29 cellular contexts compared by ENCODE assay signal in genomic region chr14:23162005-23162404, GRCh38. TPM values are rescaled to one million over a fixed set of nuclear protein-coding genes. Genes with fewer than 3 reads are reported as not detected.
DNase-seq lines count a peak whose midpoint lies in the region; ATAC-seq, FAIRE-seq and TF ChIP-seq lines count a peak whose summit lies in the region.
"Had no signal": no experiment of that assay in that cellular context is flagged by ENCODE, and none has a peak within 500 bp of the region (broad histone marks: within the 10 kb centered on the region; RNA-seq: fewer than 3 reads in every experiment).

No MANE protein-coding gene starts in this region.

- H3K4me3 ChIP-seq in HepG2 (replicated peaks in 1 of 3; ENCODE audit: insufficient read depth in 1 of 3, low read depth in 2 of 3, low read length in 3 of 3) (no peak overlapping the region), right lobe of liver (no peak overlapping the region)
- H3K4me3 ChIP-seq in naive thymus-derived CD4-positive, alpha-beta T cell (ENCODE audit: low read length), result no peak overlapping the region
- H3K4me3 ChIP-seq: dorsolateral prefrontal cortex had no signal

- H4K20me1 ChIP-seq in HepG2 (ENCODE audit: insufficient read depth, low read length), result no peaks in the 10 kb centered on the region

- H2AFZ ChIP-seq in HepG2 (ENCODE audit: low read length), result no peak overlapping the region

- TF ChIP-seq EP300 in HepG2 (IDR thresholded peaks at IDR 0.05; ENCODE audit: low read depth in 2 of 2, low read length in 2 of 2), result no peak
- no peak for TF ChIP-seq EP300 in HepG2 (CRISPR knock-in tag; IDR thresholded peaks at IDR 0.05; ENCODE audit: borderline replicate concordance)

- no peak overlapping the region for H3K4me2 ChIP-seq in HepG2 (ENCODE audit: low read depth, low read length)

- H3K9ac ChIP-seq in HepG2 (ENCODE audit: insufficient read depth, low read depth, low read length), result no peak overlapping the region

- TF ChIP-seq RAD21 in HepG2 (CRISPR knock-in tag; IDR thresholded peaks at IDR 0.05), result no peak

- H3K27ac Mint-ChIP-seq in central memory CD8-positive, alpha-beta T cell (ENCODE audit: low read depth), result peak overlapping the region; percentile 14
- H3K27ac Mint-ChIP-seq in naive thymus-derived CD4-positive, alpha-beta T cell, result peak overlapping the region in 8 of 9 donors; percentile 16 to 94 (median 69)
- no peak overlapping the region for H3K27ac Mint-ChIP-seq in T-helper 17 cell

- H3K4me1 ChIP-seq in HepG2 (ENCODE audit: insufficient read depth, low read length), result no peaks in the 10 kb centered on the region
- peaks cover 0 to 4% (median 0%) of the 10 kb centered on the region in 4 donors for H3K4me1 ChIP-seq in right lobe of liver
- peaks cover 0 to 19% of the 10 kb centered on the region in 2 donors for H3K4me1 ChIP-seq in naive thymus-derived CD4-positive, alpha-beta T cell (ENCODE audit: control insufficient read depth in 2 of 2, insufficient read depth in 2 of 2, low read length in 2 of 2)

- FAIRE-seq in HepG2 (lab: Jason Lieb, UNC) (no peak), GM12892 (lab: Jason Lieb, UNC) (no peak)

- peak; percentile 38 for ATAC-seq in HepG2
- ATAC-seq in right lobe of liver, result no peak
- no peak for ATAC-seq in central memory CD8-positive, alpha-beta T cell (replicated peaks; ENCODE audit: extremely low read depth, poor library complexity, severe bottlenecking)
- no peak for ATAC-seq in naive thymus-derived CD4-positive, alpha-beta T cell
- no peak for ATAC-seq in T-helper 17 cell
- ATAC-seq: HCT116 had no signal

- no peak overlapping the region for H3K27ac ChIP-seq in HepG2 (ENCODE audit: extremely low read length, insufficient read depth, low read length)
- H3K27ac ChIP-seq in right lobe of liver, result no peak overlapping the region
- H3K27ac ChIP-seq in naive thymus-derived CD4-positive, alpha-beta T cell (ENCODE audit: low read depth, low read length), result no peak overlapping the region
- H3K27ac ChIP-seq: WERI-Rb-1 had no signal

- CTCF ChIA-PET in HepG2 (lab: Yijun Ruan, JAX; ENCODE audit: low intra/inter-chr PET ratio, low total read pairs), result interaction anchor here (1.1 kb wide), 1 partner anchor 41 kb away, joined by 3 read pairs; no protein-coding TSS in a partner anchor
- CTCF ChIA-PET in naive thymus-derived CD4-positive, alpha-beta T cell (lab: Charles Lee), result interaction anchor here (0.6 to 1.3 kb wide), 5 partner anchors 17 to 132 kb away, joined by 3 to 5 read pairs (median 4); partner anchors contain the start of gene SLC7A8

- no peaks in the 10 kb centered on the region for H3K9me3 ChIP-seq in HepG2 (ENCODE audit: low read length)
- H3K9me3 ChIP-seq in right lobe of liver, result no peaks in the 10 kb centered on the region
- H3K9me3 ChIP-seq in naive thymus-derived CD4-positive, alpha-beta T cell (ENCODE audit: control insufficient read depth in 2 of 3, low read length in 3 of 3), result no peaks in the 10 kb centered on the region
- no peaks in the 10 kb centered on the region for H3K9me3 ChIP-seq in T-helper 17 cell (ENCODE audit: control insufficient read depth, low read length, poor library complexity, severe bottlenecking)

- POLR2A ChIA-PET in HepG2 (lab: Yijun Ruan, JAX), result interaction anchor here (1.8 kb wide), 1 partner anchor 67 kb away, joined by 5 read pairs; the partner anchor contains the start of genes ACIN1 and C14orf119
- POLR2A ChIA-PET in naive thymus-derived CD4-positive, alpha-beta T cell (lab: Charles Lee), result interaction anchor here (0.6 to 2.3 kb wide), 6 partner anchors 10 to 301 kb away, joined by 3 to 13 read pairs (median 4); partner anchors contain the start of genes ACIN1, C14orf119 and SLC7A8

- no peaks in the 10 kb centered on the region for H3K36me3 ChIP-seq in HepG2 (replicated peaks in 1 of 2; ENCODE audit: control insufficient read depth in 1 of 2, insufficient read depth in 2 of 2, low read length in 2 of 2)
- no peaks in the 10 kb centered on the region for H3K36me3 ChIP-seq in right lobe of liver
- no peaks in the 10 kb centered on the region for H3K36me3 ChIP-seq in naive thymus-derived CD4-positive, alpha-beta T cell (ENCODE audit: control insufficient read depth in 2 of 3, insufficient read depth in 3 of 3, low read length in 3 of 3)
- H3K36me3 ChIP-seq: WERI-Rb-1 had no signal

- no peaks in the 10 kb centered on the region for H3K4me1 Mint-ChIP-seq in central memory CD8-positive, alpha-beta T cell
- H3K4me1 Mint-ChIP-seq in naive thymus-derived CD4-positive, alpha-beta T cell, result peaks cover 3 to 48% (median 23%) of the 10 kb centered on the region in 7 donors
- H3K4me1 Mint-ChIP-seq in T-helper 17 cell, result peaks cover 10% of the 10 kb centered on the region

- H3K36me3 Mint-ChIP-seq in central memory CD8-positive, alpha-beta T cell (ENCODE audit: insufficient read depth), result no peaks in the 10 kb centered on the region
- H3K36me3 Mint-ChIP-seq in naive thymus-derived CD4-positive, alpha-beta T cell, result peaks cover 0 to 11% (median 0%) of the 10 kb centered on the region in 5 donors
- peaks cover 6% of the 10 kb centered on the region for H3K36me3 Mint-ChIP-seq in T-helper 17 cell (ENCODE audit: low read depth)

- H3K27me3 ChIP-seq in HepG2 (ENCODE audit: control insufficient read depth in 1 of 2, insufficient read depth in 2 of 2, low read length in 2 of 2) (peaks cover 2 to 35% of the 10 kb centered on the region in 2 experiments; a peak in 4 of 5 replicates), right lobe of liver (no peaks in the 10 kb centered on the region)
- no peaks in the 10 kb centered on the region for H3K27me3 ChIP-seq in naive thymus-derived CD4-positive, alpha-beta T cell (ENCODE audit: control insufficient read depth in 2 of 2, insufficient read depth in 2 of 2, low read length in 2 of 2)
- H3K27me3 ChIP-seq: dorsolateral prefrontal cortex had no signal

- WGBS in HepG2 (ENCODE audit: low lambda C conversion rate), result 27% methylated on average over 5 of the region's 5 CpGs
- WGBS in right lobe of liver (ENCODE audit: insufficient coverage, low coverage, low lambda C conversion rate, missing lambda C conversion rate), result 47% methylated on average over 4 of the region's 5 CpGs

- no peaks in the 10 kb centered on the region for H3K9me3 Mint-ChIP-seq in central memory CD8-positive, alpha-beta T cell
- H3K9me3 Mint-ChIP-seq in naive thymus-derived CD4-positive, alpha-beta T cell, result no peaks in the 10 kb centered on the region
- H3K9me3 Mint-ChIP-seq: type B pancreatic cell had no signal

- BruUV-seq in HepG2 (replicated peaks; lab: Mats Ljungman, UMichigan), result no TSS peak

- H3K79me2 ChIP-seq in HepG2 (ENCODE audit: insufficient read depth, low read length), result no peaks in the 10 kb centered on the region

- intact Hi-C loops in HepG2 (cut with micrococcal nuclease; ENCODE audit: unreplicated experiment), result no loop called here
- intact Hi-C loops in right lobe of liver (cut with DNase I), result no loop called here
- intact Hi-C loops in naive thymus-derived CD4-positive, alpha-beta T cell (cut with micrococcal nuclease), result loop anchor here in 1 of 2 donors (1.0 kb wide), 1 partner anchor 42 kb away; no protein-coding TSS in a partner anchor

- in situ Hi-C loops in HepG2 (cut with HindIII; ENCODE audit: extremely low pct_ligation_motif_present, low pct_unique_long_range_greater_than_20kb), result no loop called here

- no peak for DNase-seq in HepG2 (ENCODE audit: low spot score)
- DNase-seq in right lobe of liver, result no peak
- DNase-seq in central memory CD8-positive, alpha-beta T cell (ENCODE audit: low spot score in 2 of 2), result no peak
- DNase-seq in naive thymus-derived CD4-positive, alpha-beta T cell, result no peak
- no peak for DNase-seq in SW480 (ENCODE audit: low spot score)
- DNase-seq in T-helper 17 cell, result no peak
- DNase-seq in activated gamma-delta T cell (lab: John Stamatoyannopoulos, UW), result no peak
- no peak for DNase-seq in GM12892 (ENCODE audit: insufficient read length)
- DNase-seq: activated CD4-positive, alpha-beta T cell treated with anti-CD3 and anti-CD28 coated beads, Interleukin-2, amount 50 U/mL, for 1 hour; activated naive CD4-positive, alpha-beta T cell; dorsolateral prefrontal cortex; foreskin fibroblast; hypothalamus; islet precursor cell; Karpas-422; NCI-H2171 treated with DMSO at 0.1 percent for 48 hours; NCI-H524 treated with DMSO at 0.1 percent for 48 hours; occipital lobe; retina; stimulated activated CD4-positive, alpha-beta T cell treated with anti-CD3 and anti-CD28 coated beads, Interleukin-12 subunit alpha, Interleukin-12 subunit beta, amount 100 ng/mL, for 4 hours; WERI-Rb-1 had no signal

- TF ChIP-seq CTCF in HepG2 (CRISPR knock-in tag; IDR thresholded peaks at IDR 0.05), result no peak
- no peak for TF ChIP-seq CTCF in right lobe of liver (IDR thresholded peaks at IDR 0.05)

- TF ChIP-seq POLR2A in HepG2 (IDR thresholded peaks at IDR 0.05; ENCODE audit: insufficient read depth in 1 of 2, low read depth in 2 of 2, low read length in 2 of 2) (no peak), right lobe of liver (IDR thresholded peaks at IDR 0.05) (no peak), GM12892 (IDR thresholded peaks at IDR 0.05; ENCODE audit: low read depth, low read length) (no peak)

- peaks cover 43% of the 10 kb centered on the region for H3K27me3 Mint-ChIP-seq in central memory CD8-positive, alpha-beta T cell
- H3K27me3 Mint-ChIP-seq in naive thymus-derived CD4-positive, alpha-beta T cell, result peaks cover 0 to 16% (median 0%) of the 10 kb centered on the region in 5 donors
- peaks cover 36% of the 10 kb centered on the region for H3K27me3 Mint-ChIP-seq in T-helper 17 cell
- H3K27me3 Mint-ChIP-seq: type B pancreatic cell had no signal

- no peak overlapping the region for H3K4me3 Mint-ChIP-seq in central memory CD8-positive, alpha-beta T cell
- H3K4me3 Mint-ChIP-seq in naive thymus-derived CD4-positive, alpha-beta T cell, result peak overlapping the region in 7 of 10 donors; percentile 53 to 86 (median 71)
- no peak overlapping the region for H3K4me3 Mint-ChIP-seq in T-helper 17 cell
- H3K4me3 Mint-ChIP-seq: type B pancreatic cell had no signal

RNA-seq across cellular contexts. Expression of gene SLC7A8, which starts 21.5 kb away (rescaled TPM):
- not detected in 2 replicates for total RNA-seq in HepG2 (2016; rRNA removed; fragmentation: Illumina TruSeq; extraction: Trizol)
- total RNA-seq in HepG2 (2016; cell fraction: cytosol; rRNA removed; fragmentation: Illumina TruSeq; extraction: Trizol; ENCODE audit: low read depth), result not detected in 2 replicates
- not detected in 2 replicates for total RNA-seq in HepG2 (2016; cell fraction: insoluble cytoplasmic fraction; rRNA removed; fragmentation: Illumina TruSeq; extraction: Trizol)
- total RNA-seq in HepG2 (2016; cell fraction: membrane; rRNA removed; fragmentation: Illumina TruSeq; extraction: Trizol), result not detected in 2 replicates
- total RNA-seq in HepG2 (2016; cell fraction: nucleus; rRNA removed; fragmentation: Illumina TruSeq; extraction: Trizol), result not detected in 2 replicates
- 0.03 and 0.25 TPM in 2 replicates for polyA plus RNA-seq in HepG2 (2011; rRNA removed)
- not detected in 2 replicates for polyA plus RNA-seq in HepG2 (2011; cell fraction: cytosol; rRNA removed)
- polyA plus RNA-seq in HepG2 (2011; cell fraction: nucleus; rRNA removed), result 0.03 and 0.11 TPM in 2 replicates
- polyA plus RNA-seq in HepG2 (2012), result not detected in 2 replicates
- not detected in 2 replicates for polyA plus RNA-seq in HepG2 (2016; cell fraction: cytosol; fragmentation: Illumina TruSeq; extraction: Trizol; ENCODE audit: low read depth)
- polyA plus RNA-seq in HepG2 (2016; cell fraction: insoluble cytoplasmic fraction; fragmentation: Illumina TruSeq; extraction: Trizol; ENCODE audit: low read depth), result not detected in 2 replicates
- polyA plus RNA-seq in HepG2 (2016; cell fraction: membrane; fragmentation: Illumina TruSeq; extraction: Trizol; ENCODE audit: low read depth), result not detected in 2 replicates
- polyA plus RNA-seq in HepG2 (2016; cell fraction: nucleus; fragmentation: Illumina TruSeq; extraction: Trizol; ENCODE audit: insufficient read depth, low read depth), result not detected in 2 replicates
- polyA minus RNA-seq in HepG2 (2011; rRNA and poly(A)+ RNA removed; ENCODE audit: low replicate concordance), result 1.4 TPM in 1 of 2 replicates, not detected in the other
- polyA minus RNA-seq in HepG2 (2011; cell fraction: cytosol; rRNA and poly(A)+ RNA removed), result not detected in 2 replicates
- not detected in 2 replicates for polyA minus RNA-seq in HepG2 (2011; cell fraction: nucleus; rRNA and poly(A)+ RNA removed)
- 10 to 100 TPM in 1 of 6 experiments, 1 to 10 TPM in 5; 3.2 to 10.1 (median 4.4) TPM for total RNA-seq in right lobe of liver
- 1 to 10 TPM in 4 of 5 experiments, under 1 TPM in 1; 0.36 to 7.7 (median 2.5) TPM for total RNA-seq in naive thymus-derived CD4-positive, alpha-beta T cell
- 1 to 10 TPM; 1.2 to 4.0 TPM for polyA plus RNA-seq in naive thymus-derived CD4-positive, alpha-beta T cell
- 1 to 10 TPM; 2.0 to 2.5 TPM for total RNA-seq in T-helper 17 cell
- polyA plus RNA-seq in GM12892 (2012; ENCODE audit: missing spikeins), result not detected

RNA-seq across cellular contexts. Expression of gene CEBPE, which starts 43.0 kb away (rescaled TPM):
- total RNA-seq in HepG2 (2016; rRNA removed; fragmentation: Illumina TruSeq; extraction: Trizol), result 0.11 TPM in 1 of 2 replicates, not detected in the other
- total RNA-seq in HepG2 (2016; cell fraction: cytosol; rRNA removed; fragmentation: Illumina TruSeq; extraction: Trizol; ENCODE audit: low read depth), result not detected in 2 replicates
- total RNA-seq in HepG2 (2016; cell fraction: insoluble cytoplasmic fraction; rRNA removed; fragmentation: Illumina TruSeq; extraction: Trizol), result 0.12 TPM in 1 of 2 replicates, not detected in the other
- total RNA-seq in HepG2 (2016; cell fraction: membrane; rRNA removed; fragmentation: Illumina TruSeq; extraction: Trizol), result 0.17 TPM in 1 of 2 replicates, not detected in the other
- not detected in 2 replicates for total RNA-seq in HepG2 (2016; cell fraction: nucleus; rRNA removed; fragmentation: Illumina TruSeq; extraction: Trizol)
- polyA plus RNA-seq in HepG2 (2011; rRNA removed), result 0.09 and 0.10 TPM in 2 replicates
- 0.10 and 0.13 TPM in 2 replicates for polyA plus RNA-seq in HepG2 (2011; cell fraction: cytosol; rRNA removed)
- polyA plus RNA-seq in HepG2 (2011; cell fraction: nucleus; rRNA removed), result 0.10 TPM in 1 of 2 replicates, not detected in the other
- polyA plus RNA-seq in HepG2 (2012), result 0.09 TPM in 1 of 2 replicates, not detected in the other
- not detected in 2 replicates for polyA plus RNA-seq in HepG2 (2016; cell fraction: cytosol; fragmentation: Illumina TruSeq; extraction: Trizol; ENCODE audit: low read depth)
- not detected in 2 replicates for polyA plus RNA-seq in HepG2 (2016; cell fraction: insoluble cytoplasmic fraction; fragmentation: Illumina TruSeq; extraction: Trizol; ENCODE audit: low read depth)
- not detected in 2 replicates for polyA plus RNA-seq in HepG2 (2016; cell fraction: membrane; fragmentation: Illumina TruSeq; extraction: Trizol; ENCODE audit: low read depth)
- not detected in 2 replicates for polyA plus RNA-seq in HepG2 (2016; cell fraction: nucleus; fragmentation: Illumina TruSeq; extraction: Trizol; ENCODE audit: insufficient read depth, low read depth)
- 0.08 and 0.14 TPM in 2 replicates for polyA minus RNA-seq in HepG2 (2011; rRNA and poly(A)+ RNA removed; ENCODE audit: low replicate concordance)
- not detected in 2 replicates for polyA minus RNA-seq in HepG2 (2011; cell fraction: cytosol; rRNA and poly(A)+ RNA removed)
- polyA minus RNA-seq in HepG2 (2011; cell fraction: nucleus; rRNA and poly(A)+ RNA removed), result not detected in 2 replicates
- under 1 TPM in 2 of 6 experiments, not detected in 4; 0.13 to 0.18 TPM for total RNA-seq in right lobe of liver
- 1 to 10 TPM in 3 of 5 experiments, under 1 TPM in 2; 0.19 to 1.7 (median 1.2) TPM for total RNA-seq in naive thymus-derived CD4-positive, alpha-beta T cell
- under 1 TPM; 0.60 to 0.65 TPM for polyA plus RNA-seq in naive thymus-derived CD4-positive, alpha-beta T cell
- under 1 TPM in 1 of 2 donors, not detected in 1; 0.25 TPM for total RNA-seq in T-helper 17 cell
- not detected for polyA plus RNA-seq in GM12892 (2012; ENCODE audit: missing spikeins)
- total RNA-seq: cardiac septum, epithelial cell of proximal tubule, HT-29, lower leg skin, RPMI7951 had no signal

RNA-seq across cellular contexts. Expression of gene CIROP, which starts 57.2 kb away (rescaled TPM):
- not detected in 2 replicates for total RNA-seq in HepG2 (2016; rRNA removed; fragmentation: Illumina TruSeq; extraction: Trizol)
- total RNA-seq in HepG2 (2016; cell fraction: cytosol; rRNA removed; fragmentation: Illumina TruSeq; extraction: Trizol; ENCODE audit: low read depth), result not detected in 2 replicates
- total RNA-seq in HepG2 (2016; cell fraction: insoluble cytoplasmic fraction; rRNA removed; fragmentation: Illumina TruSeq; extraction: Trizol), result not detected in 2 replicates
- total RNA-seq in HepG2 (2016; cell fraction: membrane; rRNA removed; fragmentation: Illumina TruSeq; extraction: Trizol), result not detected in 2 replicates
- total RNA-seq in HepG2 (2016; cell fraction: nucleus; rRNA removed; fragmentation: Illumina TruSeq; extraction: Trizol), result not detected in 2 replicates
- 0.07 and 0.14 TPM in 2 replicates for polyA plus RNA-seq in HepG2 (2011; rRNA removed)
- polyA plus RNA-seq in HepG2 (2011; cell fraction: cytosol; rRNA removed), result 0.05 and 0.14 TPM in 2 replicates
- polyA plus RNA-seq in HepG2 (2011; cell fraction: nucleus; rRNA removed), result 0.18 and 0.59 TPM in 2 replicates
- polyA plus RNA-seq in HepG2 (2012), result 0.05 and 0.12 TPM in 2 replicates
- polyA plus RNA-seq in HepG2 (2016; cell fraction: cytosol; fragmentation: Illumina TruSeq; extraction: Trizol; ENCODE audit: low read depth), result not detected in 2 replicates
- not detected in 2 replicates for polyA plus RNA-seq in HepG2 (2016; cell fraction: insoluble cytoplasmic fraction; fragmentation: Illumina TruSeq; extraction: Trizol; ENCODE audit: low read depth)
- not detected in 2 replicates for polyA plus RNA-seq in HepG2 (2016; cell fraction: membrane; fragmentation: Illumina TruSeq; extraction: Trizol; ENCODE audit: low read depth)
- not detected in 2 replicates for polyA plus RNA-seq in HepG2 (2016; cell fraction: nucleus; fragmentation: Illumina TruSeq; extraction: Trizol; ENCODE audit: insufficient read depth, low read depth)
- 0.12 TPM in 1 of 2 replicates, not detected in the other for polyA minus RNA-seq in HepG2 (2011; rRNA and poly(A)+ RNA removed; ENCODE audit: low replicate concordance)
- polyA minus RNA-seq in HepG2 (2011; cell fraction: cytosol; rRNA and poly(A)+ RNA removed), result not detected in 2 replicates
- not detected in 2 replicates for polyA minus RNA-seq in HepG2 (2011; cell fraction: nucleus; rRNA and poly(A)+ RNA removed)
- not detected for total RNA-seq in right lobe of liver
- not detected for total RNA-seq in naive thymus-derived CD4-positive, alpha-beta T cell
- not detected for polyA plus RNA-seq in naive thymus-derived CD4-positive, alpha-beta T cell
- total RNA-seq in T-helper 17 cell, result not detected
- not detected for polyA plus RNA-seq in GM12892 (2012; ENCODE audit: missing spikeins)
- total RNA-seq: cardiac septum, epithelial cell of proximal tubule, HT-29, lower leg skin, mononuclear cell, occipital lobe, RPMI7951 had no signal

Comparison
In these comparisons a context has a peak if more than half of its experiments do, and no peak if none do; other contexts are left out.
1. H3K4me3 Mint-ChIP-seq: peak in naive thymus-derived CD4-positive, alpha-beta T cell (7 of 10); none in central memory CD8-positive, alpha-beta T cell (single experiment) and T-helper 17 cell (single experiment).